Comparison of ENCODE assay signal across 9 cellular contexts in genomic region chrX:17597836-17598434, GRCh38.
DNase-seq lines count a peak whose midpoint lies in the region; ATAC-seq and TF ChIP-seq lines count a peak whose summit lies in the region.
"Had no signal": no experiment of that assay in that cellular context is flagged by ENCODE, and none has a peak within 500 bp of the region (broad histone marks: within the 10 kb centered on the region; RNA-seq: fewer than 3 reads in every experiment).

No MANE protein-coding gene starts in this region.

- no peak overlapping the region for H3K27ac Mint-ChIP-seq in MCF 10A (ENCODE audit: low read depth, unreplicated experiment)

- no peaks in the 10 kb centered on the region for H3K36me3 ChIP-seq in subcutaneous abdominal adipose tissue (ENCODE audit: control insufficient read depth in 5 of 5, insufficient read depth in 5 of 5, low read length in 5 of 5)

- CTCF ChIA-PET in MCF 10A (lab: Yijun Ruan, JAX), result interaction anchor here (0.6 to 0.7 kb wide), 3 partner anchors 32 to 53 kb away, joined by 3 read pairs; no protein-coding TSS in a partner anchor

- H3K27me3 ChIP-seq in subcutaneous abdominal adipose tissue (ENCODE audit: control insufficient read depth in 5 of 5, insufficient read depth in 4 of 5, low read length in 5 of 5), result peaks cover 0 to 7% (median 5%) of the 10 kb centered on the region in 5 donors

- peaks cover 27% of the 10 kb centered on the region for H3K4me1 Mint-ChIP-seq in MCF 10A (ENCODE audit: insufficient read depth, unreplicated experiment)

- intact Hi-C loops in MCF 10A (cut with micrococcal nuclease), result no loop called here

- peaks cover 0 to 2% (median 0%) of the 10 kb centered on the region in 5 donors for H3K9me3 ChIP-seq in subcutaneous abdominal adipose tissue (ENCODE audit: control insufficient read depth in 5 of 5, low read length in 5 of 5)

- no peaks in the 10 kb centered on the region for H3K36me3 Mint-ChIP-seq in MCF 10A (ENCODE audit: insufficient read depth, unreplicated experiment)

- peak overlapping the region in 1 of 5 donors; percentile 31 for H3K9ac ChIP-seq in subcutaneous abdominal adipose tissue (ENCODE audit: low read length in 5 of 5)

- no TSS peak for BruUV-seq in MCF 10A (replicated peaks; lab: Mats Ljungman, UMichigan)

- H3K27ac ChIP-seq in subcutaneous abdominal adipose tissue (ENCODE audit: low read depth, low read length), result peak overlapping the region; percentile 28
- H3K27ac ChIP-seq: SK-N-MC had no signal

- TF ChIP-seq CTCF in MCF 10A (IDR thresholded peaks at IDR 0.05; ENCODE audit: unreplicated experiment), result no peak

- POLR2A ChIA-PET in MCF 10A (lab: Yijun Ruan, JAX), result interaction anchor here (0.7 kb wide), 1 partner anchor 1408 kb away, joined by 3 read pairs; no protein-coding TSS in a partner anchor

- H3K4me3 ChIP-seq in subcutaneous abdominal adipose tissue (ENCODE audit: low read depth in 1 of 5, low read length in 5 of 5), result no peak overlapping the region
- H3K4me3 ChIP-seq: SK-N-MC had no signal

- H3K9me3 Mint-ChIP-seq in MCF 10A (ENCODE audit: unreplicated experiment), result no peaks in the 10 kb centered on the region

- peaks cover 56% of the 10 kb centered on the region for H3K27me3 Mint-ChIP-seq in MCF 10A (ENCODE audit: insufficient read depth, unreplicated experiment)

- H3K4me1 ChIP-seq in subcutaneous abdominal adipose tissue (ENCODE audit: control insufficient read depth in 5 of 5, insufficient read depth in 5 of 5, low read length in 5 of 5), result peaks cover 0 to 16% (median 14%) of the 10 kb centered on the region in 5 donors

- DNase-seq in NCI-H1105 (lab: John Stamatoyannopoulos, UW) (peak; percentile 62), MCF 10A (ENCODE audit: unreplicated experiment) (peak; percentile 78), iris pigment epithelial cell (ENCODE audit: low read depth) (peak; percentile 11)
- DNase-seq in stimulated activated CD4-positive, alpha-beta T cell treated with anti-CD3 and anti-CD28 coated beads, Interleukin-15, amount 100 ng/mL, for 24 hours, result no peak

- ATAC-seq in GM19328 (IDR thresholded peaks at IDR 0.05; ENCODE audit: unreplicated experiment) (no peak), GM21367 (IDR thresholded peaks at IDR 0.05; ENCODE audit: unreplicated experiment) (no peak), GM21723 (IDR thresholded peaks at IDR 0.05; ENCODE audit: unreplicated experiment) (no peak)

- H3K4me3 Mint-ChIP-seq in MCF 10A (ENCODE audit: unreplicated experiment), result no peak overlapping the region
